Comparison of ENCODE assay signal across 24 cellular contexts in genomic region chr22:36806824-36807223, GRCh38. TPM values are rescaled to one million over a fixed set of nuclear protein-coding genes. Genes with fewer than 3 reads are reported as not detected.
DNase-seq lines count a peak whose midpoint lies in the region; ATAC-seq and TF ChIP-seq lines count a peak whose summit lies in the region.
"Had no signal": no experiment of that assay in that cellular context is flagged by ENCODE, and none has a peak within 500 bp of the region (broad histone marks: within the 10 kb centered on the region; RNA-seq: fewer than 3 reads in every experiment).

No MANE protein-coding gene starts in this region.

- no peak overlapping the region for H2BK5ac ChIP-seq in neuronal stem cell (ENCODE audit: low read length)

- no peak for ATAC-seq in HG02610 (IDR thresholded peaks at IDR 0.05; ENCODE audit: unreplicated experiment)
- ATAC-seq: HCT116, HepG2, PC-3 had no signal

- H2BK120ac ChIP-seq in neuronal stem cell (ENCODE audit: low read depth, low read length): no peak overlapping the region

- H3K4me3 ChIP-seq in fibroblast of pulmonary artery (replicated peaks; ENCODE audit: low read depth, low read length): no peak overlapping the region
- no peak overlapping the region for H3K4me3 ChIP-seq in neuronal stem cell (ENCODE audit: low read length in 2 of 2)
- H3K4me3 ChIP-seq: GM23248 had no signal

- peaks cover 6 to 24% of the 10 kb centered on the region in 2 donors for H3K4me1 ChIP-seq in neuronal stem cell (ENCODE audit: control insufficient read depth in 2 of 2, insufficient read depth in 1 of 2, low read depth in 1 of 2, low read length in 2 of 2)
- H3K4me1 ChIP-seq: Caco-2 had no signal

- H2AFZ ChIP-seq in neuronal stem cell (ENCODE audit: low read length): no peak overlapping the region
- H2AFZ ChIP-seq: GM23248 had no signal

- DNase-seq in NCI-H82 (lab: John Stamatoyannopoulos, UW): peak; percentile 15
- no peak for DNase-seq in NCI-H82 treated with DMSO at 0.1 percent for 48 hours (lab: John Stamatoyannopoulos, UW; ENCODE audit: unreplicated experiment)
- peak; percentile 75 for DNase-seq in NCI-H2171 treated with DMSO at 0.1 percent for 48 hours (lab: John Stamatoyannopoulos, UW)
- DNase-seq in fibroblast of pulmonary artery (ENCODE audit: low read depth): peak; percentile 20
- peak; percentile 19 for DNase-seq in superior temporal gyrus (ENCODE audit: extremely low spot score)
- DNase-seq in neuronal stem cell (ENCODE audit: low spot score): no peak
- DNase-seq in DMS79 treated with DMSO at 0.1 percent for 48 hours (lab: John Stamatoyannopoulos, UW): no peak
- DNase-seq: Caco-2; CD4-positive, alpha-beta T cell; EL; GM23248; KBM-7; NCI-H1092; NCI-H1436 treated with DMSO at 0.1 percent for 48 hours; NCI-H2029; NCI-H774; PC-3; RPMI8226; SHP77 treated with DMSO at 0.1 percent for 48 hours; SK-N-SH had no signal

- no peak overlapping the region for H3K18ac ChIP-seq in neuronal stem cell (ENCODE audit: low read length)

- no peak overlapping the region for H3K4me2 ChIP-seq in neuronal stem cell (ENCODE audit: insufficient read depth, low read length, poor library complexity, severe bottlenecking)
- H3K4me2 ChIP-seq: SK-N-SH had no signal

- no peaks in the 10 kb centered on the region for H3K27me3 ChIP-seq in neuronal stem cell (ENCODE audit: control insufficient read depth in 3 of 3, insufficient read depth in 3 of 3, low read depth in 1 of 3, low read length in 3 of 3)

- no peak overlapping the region for H2AK5ac ChIP-seq in neuronal stem cell (ENCODE audit: low read depth, low read length)

- no peak overlapping the region for H3K23ac ChIP-seq in neuronal stem cell (ENCODE audit: low read depth, low read length, poor library complexity)

- H3K4ac ChIP-seq in neuronal stem cell (ENCODE audit: low read length): no peak overlapping the region

- no peaks in the 10 kb centered on the region for H3K79me1 ChIP-seq in neuronal stem cell (ENCODE audit: low read depth, low read length)

- H3K14ac ChIP-seq in neuronal stem cell (ENCODE audit: low read length): no peak overlapping the region

- no peak overlapping the region for H2BK15ac ChIP-seq in neuronal stem cell (ENCODE audit: low read length)

- H3K9me3 ChIP-seq in neuronal stem cell (replicated peaks in 1 of 2; ENCODE audit: control insufficient read depth in 2 of 2, insufficient read depth in 1 of 2, low read depth in 1 of 2, low read length in 2 of 2): no peaks in the 10 kb centered on the region
- H3K9me3 ChIP-seq: Caco-2, SK-N-SH had no signal

- H3K36me3 ChIP-seq in neuronal stem cell (replicated peaks in 1 of 2; ENCODE audit: control insufficient read depth in 2 of 2, insufficient read depth in 2 of 2, low read length in 2 of 2): peaks cover 0 to 4% of the 10 kb centered on the region in 2 donors

- no peak overlapping the region for H4K8ac ChIP-seq in neuronal stem cell (ENCODE audit: low read depth, low read length)

- H3K27ac ChIP-seq in neuronal stem cell (replicated peaks; ENCODE audit: low read length): no peak overlapping the region
- H3K27ac ChIP-seq: GM23248 had no signal

- H4K91ac ChIP-seq in neuronal stem cell (ENCODE audit: low read depth, low read length, poor library complexity): no peak overlapping the region

- WGBS in neuronal stem cell (ENCODE audit: extremely low coverage in 2 of 2, insufficient read length in 2 of 2, insufficient replicate concordance in 1 of 2), 2 donors: no CpG with 5 or more reads among the region's 6 CpGs

- no peak overlapping the region for H3K9ac ChIP-seq in neuronal stem cell (ENCODE audit: low read depth, low read length, poor library complexity)
- H3K9ac ChIP-seq: GM23248, SK-N-SH had no signal

- TF ChIP-seq CTCF in fibroblast of pulmonary artery (IDR thresholded peaks at IDR 0.05; ENCODE audit: low read length, missing control alignments): no peak

- H2BK12ac ChIP-seq in neuronal stem cell (ENCODE audit: low read length): no peak overlapping the region

RNA-seq across cellular contexts. Expression of gene PVALB, which starts 10.0 kb away (rescaled TPM):
- polyA plus RNA-seq in neuronal stem cell (2013, experiment 1 of 2): 7.0 TPM
- 5.6 TPM for polyA plus RNA-seq in neuronal stem cell (2013, experiment 2 of 2)
- polyA plus RNA-seq: BJ, GM23248, HepG2, SK-N-SH had no signal

RNA-seq across cellular contexts. Expression of gene IFT27, which starts 30.9 kb away (rescaled TPM):
- polyA plus RNA-seq in neuronal stem cell (2013, experiment 1 of 2): 57.3 TPM
- 56.3 TPM for polyA plus RNA-seq in neuronal stem cell (2013, experiment 2 of 2)

RNA-seq across cellular contexts. Expression of gene NCF4, which starts 54.0 kb away (rescaled TPM):
- not detected for polyA plus RNA-seq in neuronal stem cell (2013, experiment 1 of 2)
- polyA plus RNA-seq in neuronal stem cell (2013, experiment 2 of 2): not detected
- polyA plus RNA-seq: BJ, GM23248, HepG2, SK-N-SH had no signal

Comparison
In these comparisons a context has a peak if more than half of its experiments do, and no peak if none do; other contexts are left out.
1. DNase-seq: peak in NCI-H82 (single experiment), NCI-H2171 treated with DMSO at 0.1 percent for 48 hours (single experiment), fibroblast of pulmonary artery (single experiment) and superior temporal gyrus (single experiment); none in NCI-H82 treated with DMSO at 0.1 percent for 48 hours (single experiment), neuronal stem cell (single experiment) and DMS79 treated with DMSO at 0.1 percent for 48 hours (single experiment).